ENCODE assay signal across 9 cellular contexts in genomic region chr2:197261808-197262226, GRCh38. TPM values are rescaled to one million over a fixed set of nuclear protein-coding genes. Genes with fewer than 3 reads are reported as not detected.
DNase-seq lines count a peak whose midpoint lies in the region; ATAC-seq and TF ChIP-seq lines count a peak whose summit lies in the region.
"Had no signal": no experiment of that assay in that cellular context is flagged by ENCODE, and none has a peak within 500 bp of the region (broad histone marks: within the 10 kb centered on the region; RNA-seq: fewer than 3 reads in every experiment).

No MANE protein-coding gene starts in this region.

- no peaks in the 10 kb centered on the region for H3K36me3 ChIP-seq in aorta (ENCODE audit: control insufficient read depth in 1 of 2, insufficient read depth in 2 of 2, low read length in 1 of 2)

- no peaks in the 10 kb centered on the region for H3K9me3 Mint-ChIP-seq in dendritic cell treated with granulocyte-macrophage colony-stimulating factor and Interleukin-4, amounts not matched to agents 40 ng/mL and 50 ng/mL, for 4 days
- no peaks in the 10 kb centered on the region for H3K9me3 Mint-ChIP-seq in WTC11

- intact Hi-C loops in dendritic cell treated with granulocyte-macrophage colony-stimulating factor and Interleukin-4, amounts not matched to agents 40 ng/mL and 50 ng/mL, for 4 days (cut with micrococcal nuclease): no loop called here
- intact Hi-C loops in aorta (cut with DNase I): no loop called here

- no peak overlapping the region for H3K27ac ChIP-seq in aorta (ENCODE audit: low read depth in 1 of 2, low read length in 2 of 2)

- no peaks in the 10 kb centered on the region for H3K4me1 ChIP-seq in aorta (ENCODE audit: control insufficient read depth in 1 of 2, insufficient read depth in 2 of 2, low read length in 2 of 2)

- H3K27ac Mint-ChIP-seq in dendritic cell treated with granulocyte-macrophage colony-stimulating factor and Interleukin-4, amounts not matched to agents 40 ng/mL and 50 ng/mL, for 4 days: peak overlapping the region; percentile 40
- no peak overlapping the region for H3K27ac Mint-ChIP-seq in WTC11

- DNase-seq in DMS153 (lab: John Stamatoyannopoulos, UW) (peak; percentile 48), aorta (no peak), NCI-H82 treated with DMSO at 0.1 percent for 48 hours (lab: John Stamatoyannopoulos, UW; ENCODE audit: unreplicated experiment) (no peak), WTC11 (ENCODE audit: low spot score) (no peak), NCI-H1694 (lab: John Stamatoyannopoulos, UW) (no peak)

- peaks cover 28% of the 10 kb centered on the region for H3K36me3 Mint-ChIP-seq in dendritic cell treated with granulocyte-macrophage colony-stimulating factor and Interleukin-4, amounts not matched to agents 40 ng/mL and 50 ng/mL, for 4 days (ENCODE audit: low read depth)
- H3K36me3 Mint-ChIP-seq in WTC11: no peaks in the 10 kb centered on the region

- H3K27me3 ChIP-seq in aorta (ENCODE audit: control insufficient read depth in 1 of 2, insufficient read depth in 2 of 2, low read length in 1 of 2): no peaks in the 10 kb centered on the region

- H3K27me3 Mint-ChIP-seq in dendritic cell treated with granulocyte-macrophage colony-stimulating factor and Interleukin-4, amounts not matched to agents 40 ng/mL and 50 ng/mL, for 4 days: no peaks in the 10 kb centered on the region
- H3K27me3 Mint-ChIP-seq in WTC11 (ENCODE audit: low read depth): no peaks in the 10 kb centered on the region; the same call in 1 of the 2 replicates

- POLR2A ChIA-PET in WTC11 (lab: Charles Lee): interaction anchor here (0.6 to 0.7 kb wide), 2 partner anchors 18 to 83 kb away, joined by 3 to 6 read pairs; no protein-coding TSS in a partner anchor

- H3K4me3 ChIP-seq in aorta (ENCODE audit: low read length in 2 of 2): no peak overlapping the region

- H3K4me1 Mint-ChIP-seq in dendritic cell treated with granulocyte-macrophage colony-stimulating factor and Interleukin-4, amounts not matched to agents 40 ng/mL and 50 ng/mL, for 4 days (ENCODE audit: low read depth): peaks cover 60% of the 10 kb centered on the region
- H3K4me1 Mint-ChIP-seq in WTC11: no peaks in the 10 kb centered on the region

- ATAC-seq in GM19438 (IDR thresholded peaks at IDR 0.05; ENCODE audit: low read depth, unreplicated experiment) (peak; percentile 64), HG03439 (IDR thresholded peaks at IDR 0.05; ENCODE audit: unreplicated experiment) (peak; percentile 49), aorta (ENCODE audit: low FRiP score) (peak; percentile 48), WTC11 (no peak)
- ATAC-seq: HCT116 had no signal

- H3K9me3 ChIP-seq in aorta (ENCODE audit: control insufficient read depth, low read length): no peaks in the 10 kb centered on the region

- 46 to 47% methylated on average over 6 of the region's 6 CpGs for WGBS in aorta, 2 donors

- no peak for TF ChIP-seq CTCF in WTC11 (IDR thresholded peaks at IDR 0.05)

- CTCF ChIA-PET in WTC11 (lab: Charles Lee): interaction anchor here (2.0 kb wide), 1 partner anchor 70 kb away, joined by 4 read pairs; no protein-coding TSS in a partner anchor

- H3K4me3 Mint-ChIP-seq in dendritic cell treated with granulocyte-macrophage colony-stimulating factor and Interleukin-4, amounts not matched to agents 40 ng/mL and 50 ng/mL, for 4 days: no peak overlapping the region
- H3K4me3 Mint-ChIP-seq in WTC11: no peak overlapping the region

TF ChIP-seq in WTC11, 78 proteins besides CTCF, POLR2A, EP300 and RAD21 (continues in another document):
- TF ChIP-seq HMGXB4 (CRISPR knock-in tag; IDR thresholded peaks at IDR 0.05) (no peak), AFF4 (CRISPR knock-in tag; IDR thresholded peaks at IDR 0.05; ENCODE audit: borderline replicate concordance) (no peak), ZNF263 (CRISPR knock-in tag; IDR thresholded peaks at IDR 0.05; ENCODE audit: low read depth) (no peak), ATF1 (CRISPR knock-in tag; IDR thresholded peaks at IDR 0.05) (no peak), ZNF512 (CRISPR knock-in tag; IDR thresholded peaks at IDR 0.05; ENCODE audit: borderline replicate concordance) (no peak), CDX4 (CRISPR knock-in tag; IDR thresholded peaks at IDR 0.05; ENCODE audit: borderline replicate concordance) (no peak), ZNF423 (CRISPR knock-in tag; IDR thresholded peaks at IDR 0.05) (no peak), FOXJ3 (CRISPR knock-in tag; IDR thresholded peaks at IDR 0.05; ENCODE audit: borderline replicate concordance) (no peak), USF1 (CRISPR knock-in tag; IDR thresholded peaks at IDR 0.05) (no peak)

RNA-seq across cellular contexts. Expression of gene ANKRD44, which starts 48.8 kb away (rescaled TPM):
- total RNA-seq in aorta (10 to 100 TPM; 53.3 to 62.6 TPM), WTC11 (2021) (0.68 to 0.85 TPM (median 0.71 TPM) in 3 replicates)
- 10 to 100 TPM in 1 of 2 donors, 1 to 10 TPM in 1; 4.5 to 14.4 TPM for polyA plus RNA-seq in aorta

Comparison
In these comparisons a context has a peak if more than half of its experiments do, and no peak if none do; other contexts are left out.
1. RNA of gene ANKRD44, which starts 48.8 kb away (total RNA-seq): 53.3 to 62.6 TPM in aorta; 0.68 to 0.85 TPM in WTC11; every median in the first group is over 10 times any median in the second.